Comparison of ENCODE assay signal across 20 cellular contexts in the genomic region with DNA sequence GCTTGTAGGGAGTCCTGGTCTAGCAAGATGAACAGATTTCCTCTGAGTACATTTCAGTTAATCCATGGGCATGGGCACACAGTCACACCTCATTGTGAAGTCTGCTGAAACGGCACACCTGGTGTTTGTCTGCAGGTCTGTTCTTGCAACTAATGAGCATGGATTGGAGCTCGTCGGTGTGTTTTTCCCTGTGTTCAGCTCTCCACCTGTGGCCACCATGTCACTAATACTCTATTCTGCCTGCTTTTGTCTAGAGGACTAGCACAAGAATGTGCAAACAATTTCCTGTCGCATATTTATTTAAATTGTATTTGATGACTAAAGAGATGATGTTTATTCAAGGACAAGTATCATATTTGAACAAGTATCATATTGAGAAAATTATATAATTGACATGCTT. TPM values are rescaled to one million over a fixed set of nuclear protein-coding genes. Genes with fewer than 3 reads are reported as not detected.
A peak's percentile ranks its signal among the peaks of the same experiment; 100 is the strongest.
DNase-seq lines count a peak whose midpoint lies in the region; ATAC-seq and TF ChIP-seq lines count a peak whose summit lies in the region.
"Had no signal": no experiment of that assay in that cellular context is flagged by ENCODE, and none has a peak within 500 bp of the region (broad histone marks: within the 10 kb centered on the region; RNA-seq: fewer than 3 reads in every experiment).

No MANE protein-coding gene starts in this region.

- H3K4me3 ChIP-seq in endocrine pancreas (ENCODE audit: control insufficient read depth, insufficient read depth, low read length) (peak overlapping the region; percentile 45), vagina (no peak overlapping the region)
- H3K4me3 ChIP-seq: prostate gland, thyroid gland had no signal

- H3K9ac ChIP-seq in endocrine pancreas (ENCODE audit: control insufficient read depth, insufficient read depth, low read length), result no peak overlapping the region
- H3K9ac ChIP-seq: KMS-11 had no signal

- H3K27me3 ChIP-seq in endocrine pancreas (ENCODE audit: control insufficient read depth, insufficient read depth, low read length) (no peaks in the 10 kb centered on the region), vagina (no peaks in the 10 kb centered on the region)
- H3K27me3 ChIP-seq: thyroid gland had no signal

- H3K4me1 ChIP-seq in endocrine pancreas (ENCODE audit: control insufficient read depth, insufficient read depth, low read length) (no peaks in the 10 kb centered on the region), vagina (peaks cover 10% of the 10 kb centered on the region)
- H3K4me1 ChIP-seq: prostate gland had no signal

- no peak for TF ChIP-seq CTCF in vagina (IDR thresholded peaks at IDR 0.05)

- H3K36me3 ChIP-seq in endocrine pancreas (ENCODE audit: control insufficient read depth, insufficient read depth, low read length) (no peaks in the 10 kb centered on the region), vagina (no peaks in the 10 kb centered on the region)
- H3K36me3 ChIP-seq: prostate gland, thyroid gland had no signal

- intact Hi-C loops in vagina (cut with DNase I), result no loop called here

- peak overlapping the region; percentile 42 for H3K27ac ChIP-seq in vagina
- H3K27ac ChIP-seq: KMS-11, prostate gland, thyroid gland had no signal

- no peak for ATAC-seq in HG03139 (IDR thresholded peaks at IDR 0.05; ENCODE audit: unreplicated experiment)
- no peak for ATAC-seq in GM21576 (IDR thresholded peaks at IDR 0.05; ENCODE audit: unreplicated experiment)
- ATAC-seq: naive thymus-derived CD8-positive, alpha-beta T cell; stimulated activated effector memory CD8-positive, alpha-beta T cell treated with anti-CD3 and anti-CD28 coated beads, Interleukin-12 subunit alpha, Interleukin-12 subunit beta, amount 100 ng/mL, for 72 hours had no signal

- DNase-seq in NCI-H2107 treated with DMSO at 0.1 percent for 48 hours (lab: John Stamatoyannopoulos, UW; ENCODE audit: unreplicated experiment), result peak; percentile 14
- DNase-seq in NCI-H2107 (lab: John Stamatoyannopoulos, UW), result no peak
- DNase-seq in NCI-H2196 (lab: John Stamatoyannopoulos, UW; ENCODE audit: unreplicated experiment), result peak; percentile 50
- no peak for DNase-seq in vagina (ENCODE audit: extremely low spot score in 2 of 2)
- DNase-seq in stimulated activated CD4-positive, alpha-beta T cell treated with anti-CD3 and anti-CD28 coated beads, Interleukin-2, amount 100 ng/mL, for 24 hours, result no peak
- DNase-seq: 8988T; activated naive CD8-positive, alpha-beta T cell treated with anti-CD3 and anti-CD28 coated beads, Interleukin-2, amount 10 ng/mL, durations not matched to agents 7 days and 5 days; DMS 273 treated with DMSO at 0.1 percent for 48 hours; GOT3; mesenchymal stem cell; naive thymus-derived CD8-positive, alpha-beta T cell; NCI-H1048; RPMI8226; thyroid gland had no signal

- TF ChIP-seq POLR2A in vagina (IDR thresholded peaks at IDR 0.05), result no peak

- no peaks in the 10 kb centered on the region for H3K9me3 ChIP-seq in endocrine pancreas (ENCODE audit: control insufficient read depth, low read length)
- H3K9me3 ChIP-seq in vagina, result no peaks in the 10 kb centered on the region
- H3K9me3 ChIP-seq: prostate gland, thyroid gland had no signal

RNA-seq across cellular contexts. Expression of a gene that starts 24.5 kb away (rescaled TPM):
- 127 TPM for total RNA-seq in vagina

Comparison
In these comparisons a context has a peak if more than half of its experiments do, and no peak if none do; other contexts are left out.
1. DNase-seq: peak in NCI-H2107 treated with DMSO at 0.1 percent for 48 hours (single experiment) and NCI-H2196 (single experiment); none in NCI-H2107 (single experiment), vagina (0 of 2) and stimulated activated CD4-positive, alpha-beta T cell treated with anti-CD3 and anti-CD28 coated beads, Interleukin-2, amount 100 ng/mL, for 24 hours (0 of 2).